ENCODE assay signal across 8 cellular contexts in the genomic region with DNA sequence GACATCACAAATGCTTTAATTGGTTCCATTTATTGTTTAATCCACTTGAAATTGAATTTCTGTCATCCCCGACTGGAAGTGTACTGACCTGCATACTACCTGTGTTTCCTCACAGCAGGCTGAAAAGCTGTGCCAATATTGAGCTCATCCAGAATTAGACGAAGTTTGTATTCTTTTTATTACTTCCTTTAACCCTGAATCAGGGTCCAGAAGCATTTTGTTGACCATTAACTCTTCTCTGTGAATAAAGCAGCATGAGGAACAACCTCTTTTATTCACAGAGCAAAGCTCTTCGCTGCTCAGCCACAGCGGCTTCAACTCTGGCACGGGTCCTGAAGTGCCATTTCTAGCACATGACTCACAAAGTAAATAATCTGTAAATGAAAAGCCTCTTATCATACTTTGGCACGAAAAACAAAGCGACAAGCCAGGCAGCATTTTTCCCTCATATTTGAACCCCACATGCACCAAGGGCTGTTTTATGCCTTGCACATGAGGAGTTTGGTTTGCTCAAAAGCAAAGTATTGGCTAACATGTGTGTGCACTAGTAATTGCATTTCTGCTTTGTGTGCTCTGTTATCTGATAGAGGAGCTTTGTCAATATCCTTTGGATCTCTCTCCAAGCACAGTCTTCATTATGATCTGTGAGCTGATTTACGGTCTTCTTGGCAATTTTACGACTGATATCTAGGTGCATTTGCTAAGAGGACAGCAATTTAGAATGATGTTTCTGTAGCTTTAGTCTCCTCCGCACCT. TPM values are rescaled to one million over a fixed set of nuclear protein-coding genes. Genes with fewer than 3 reads are reported as not detected.
DNase-seq lines count a peak whose midpoint lies in the region; ATAC-seq and TF ChIP-seq lines count a peak whose summit lies in the region.

No MANE protein-coding gene starts in this region.

- H3K4me3 ChIP-seq in body of pancreas: no peak overlapping the region

- peaks cover 71% of the 10 kb centered on the region for H3K4me1 ChIP-seq in body of pancreas

- peak; percentile 79 for ATAC-seq in body of pancreas
- ATAC-seq in GM18867 (IDR thresholded peaks at IDR 0.05; ENCODE audit: unreplicated experiment): no peak

- intact Hi-C loops in body of pancreas (cut with DNase I): no loop called here

- H3K9me3 ChIP-seq in body of pancreas: no peaks in the 10 kb centered on the region

- 5 to 9% methylated on average over 10 of the region's 10 CpGs for WGBS in body of pancreas, 2 donors

- no peaks in the 10 kb centered on the region for H3K27me3 ChIP-seq in body of pancreas

- peak in 2 of 3 donors; percentile 53 to 54 for TF ChIP-seq POLR2A in body of pancreas (IDR thresholded peaks at IDR 0.05)

- H3K27ac ChIP-seq in body of pancreas: peak overlapping the region; percentile 74 to 94 (median 87)
- peak overlapping the region; percentile 54 for H3K27ac ChIP-seq in substantia nigra (ENCODE audit: low read depth, low read length, poor library complexity, severe bottlenecking)

- TF ChIP-seq CTCF in body of pancreas (IDR thresholded peaks at IDR 0.05): no peak

- DNase-seq in COLO829 (ENCODE audit: low spot score): peak; percentile 87
- DNase-seq in NCI-H1930 (lab: John Stamatoyannopoulos, UW): peak; percentile 85 to 98
- peak; percentile 93 to 97 (median 96) for DNase-seq in body of pancreas
- DNase-seq in iris pigment epithelial cell (ENCODE audit: low read depth): peak; percentile 91
- peak in 8 of 49 donors; percentile 6 to 78 (median 16) for DNase-seq in substantia nigra (lab: John Stamatoyannopoulos, UW)
- no peak for DNase-seq in stimulated activated CD4-positive, alpha-beta T cell treated with anti-CD3 and anti-CD28 coated beads, Interleukin-2, amount 100 ng/mL, for 48 hours
- DNase-seq in activated T-cell treated with anti-CD3 and anti-CD28 coated beads, Interleukin-2, amount 50 U/mL, for 1 hour: no peak

- H3K36me3 ChIP-seq in body of pancreas (replicated peaks in 1 of 2; ENCODE audit: insufficient read depth in 1 of 2, low read depth in 2 of 2): no peaks in the 10 kb centered on the region

RNA-seq across cellular contexts. Expression of a gene that starts 33.0 kb away (rescaled TPM):
- total RNA-seq in body of pancreas: not detected

RNA-seq across cellular contexts. Expression of a gene that starts 52.4 kb away (rescaled TPM):
- total RNA-seq in body of pancreas: 10 to 100 TPM; 32.7 to 45.2 TPM

RNA-seq across cellular contexts. Expression of a gene that starts 57.8 kb away (rescaled TPM):
- total RNA-seq in body of pancreas: 1 to 10 TPM in 1 of 2 donors, not detected in 1; 2.1 TPM

Comparison
In these comparisons a context has a peak if more than half of its experiments do, and no peak if none do; other contexts are left out.
1. DNase-seq: peak in COLO829 (single experiment), NCI-H1930 (2 of 2), body of pancreas (4 of 4) and iris pigment epithelial cell (single experiment); none in stimulated activated CD4-positive, alpha-beta T cell treated with anti-CD3 and anti-CD28 coated beads, Interleukin-2, amount 100 ng/mL, for 48 hours (0 of 2) and activated T-cell treated with anti-CD3 and anti-CD28 coated beads, Interleukin-2, amount 50 U/mL, for 1 hour (single experiment).